Comparison of ENCODE assay signal across 1 cellular context in genomic region chr1:153617677-153618076, GRCh38.
TF ChIP-seq lines count a peak whose summit lies in the region.

No MANE protein-coding gene starts in this region.

TF ChIP-seq in IMR-90, 13 proteins besides CTCF, POLR2A, EP300 and RAD21 (continued from another document):
- TF ChIP-seq SMC3 (IDR thresholded peaks at IDR 0.05; ENCODE audit: low read depth, low read length), result peak; percentile 71
